22 cellular contexts compared by ENCODE assay signal in the genomic region with DNA sequence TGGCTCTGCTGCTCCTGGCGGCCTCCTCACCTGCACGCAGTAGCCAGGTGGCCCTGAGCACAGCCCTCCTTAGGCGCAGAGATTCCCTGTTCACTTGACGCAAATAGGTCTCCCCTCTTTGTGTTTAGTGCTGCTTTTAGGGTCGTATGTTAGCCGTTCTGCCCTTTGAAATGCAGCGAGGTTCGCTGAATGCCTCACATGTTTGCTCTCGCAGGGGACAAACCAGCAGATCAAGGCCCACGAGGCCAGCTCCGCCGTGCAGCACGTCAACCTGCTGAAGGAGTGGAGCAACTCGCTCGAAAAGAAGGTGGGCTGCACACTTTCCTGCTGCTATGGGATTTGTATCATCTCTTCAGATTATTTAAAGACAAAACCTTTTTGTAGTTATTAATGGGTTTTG. TPM values are rescaled to one million over a fixed set of nuclear protein-coding genes. Genes with fewer than 3 reads are reported as not detected.
"Had no signal": no experiment of that assay in that cellular context is flagged by ENCODE, and none has a peak within 500 bp of the region (broad histone marks: within the 10 kb centered on the region; RNA-seq: fewer than 3 reads in every experiment).

No MANE protein-coding gene starts in this region.

- H3K27me3 ChIP-seq: dorsolateral prefrontal cortex, gastrocnemius medialis, left lung, right lobe of liver, stomach, thyroid gland had no signal

- H3K9ac ChIP-seq: parathyroid adenoma had no signal

- H3K27ac ChIP-seq: dorsolateral prefrontal cortex, gastrocnemius medialis, left lung, parathyroid adenoma, right lobe of liver, stomach, thyroid gland had no signal

- H3K9me3 Mint-ChIP-seq: natural killer cell; stimulated activated naive B cell treated with anti-CD40 and anti-IgM and Interleukin-4, amounts not matched to agents 10 μg/mL and 1 μg/mL and 100 μg/mL, for 72 hours had no signal

- H3K4me1 ChIP-seq: gastrocnemius medialis, left lung, parathyroid adenoma, thyroid gland had no signal

- H3K79me2 ChIP-seq: parathyroid adenoma had no signal

- H3K9me3 ChIP-seq: gastrocnemius medialis, left lung, right lobe of liver, stomach, thyroid gland had no signal

- H3K36me3 Mint-ChIP-seq: natural killer cell had no signal

- H2AFZ ChIP-seq: parathyroid adenoma had no signal

- H3K27me3 Mint-ChIP-seq: progenitor cell of endocrine pancreas; stimulated activated naive B cell treated with anti-CD40 and anti-IgM and Interleukin-4, amounts not matched to agents 10 μg/mL and 1 μg/mL and 100 μg/mL, for 72 hours had no signal

- H3K4me3 Mint-ChIP-seq: natural killer cell; stimulated activated naive B cell treated with anti-CD40 and anti-IgM and Interleukin-4, amounts not matched to agents 10 μg/mL and 1 μg/mL and 100 μg/mL, for 72 hours had no signal

- DNase-seq: central memory CD4-positive, alpha-beta T cell; dorsolateral prefrontal cortex; effector CD4-positive, alpha-beta T cell; gastrocnemius medialis; head of caudate nucleus; hippocampal formation; left cardiac atrium; left lung; mammary epithelial cell; natural killer cell; small intestine; stimulated activated CD4-positive, alpha-beta T cell treated with anti-CD3 and anti-CD28 coated beads, Interleukin-15, amount 100 ng/mL, for 24 hours; stimulated activated CD4-positive, alpha-beta T cell treated with anti-CD3 and anti-CD28 coated beads, Interleukin-2, amount 100 ng/mL, for 48 hours; stimulated activated naive B cell treated with anti-CD40 and anti-IgM and Interleukin-4, amounts not matched to agents 10 μg/mL and 1 μg/mL and 100 μg/mL, for 72 hours; stomach; thyroid gland; trophoblast cell had no signal

- ATAC-seq: gastrocnemius medialis; left cardiac atrium; left lung; natural killer cell; stimulated activated naive B cell treated with anti-CD40 and anti-IgM and Interleukin-4, amounts not matched to agents 10 μg/mL and 1 μg/mL and 100 μg/mL, for 72 hours had no signal

- FAIRE-seq: colon, small intestine, urothelium cell line had no signal

- H3K4me1 Mint-ChIP-seq: natural killer cell had no signal

- H3K27ac Mint-ChIP-seq: natural killer cell; progenitor cell of endocrine pancreas; stimulated activated naive B cell treated with anti-CD40 and anti-IgM and Interleukin-4, amounts not matched to agents 10 μg/mL and 1 μg/mL and 100 μg/mL, for 72 hours had no signal

- H3K4me3 ChIP-seq: dorsolateral prefrontal cortex, gastrocnemius medialis, left lung, right lobe of liver, stomach, thyroid gland had no signal

RNA-seq across cellular contexts. Expression of gene AMN, which starts 31.4 kb away (rescaled TPM):
- polyA plus RNA-seq: mammary epithelial cell had no signal
